8 cellular contexts compared by ENCODE assay signal in the genomic region with DNA sequence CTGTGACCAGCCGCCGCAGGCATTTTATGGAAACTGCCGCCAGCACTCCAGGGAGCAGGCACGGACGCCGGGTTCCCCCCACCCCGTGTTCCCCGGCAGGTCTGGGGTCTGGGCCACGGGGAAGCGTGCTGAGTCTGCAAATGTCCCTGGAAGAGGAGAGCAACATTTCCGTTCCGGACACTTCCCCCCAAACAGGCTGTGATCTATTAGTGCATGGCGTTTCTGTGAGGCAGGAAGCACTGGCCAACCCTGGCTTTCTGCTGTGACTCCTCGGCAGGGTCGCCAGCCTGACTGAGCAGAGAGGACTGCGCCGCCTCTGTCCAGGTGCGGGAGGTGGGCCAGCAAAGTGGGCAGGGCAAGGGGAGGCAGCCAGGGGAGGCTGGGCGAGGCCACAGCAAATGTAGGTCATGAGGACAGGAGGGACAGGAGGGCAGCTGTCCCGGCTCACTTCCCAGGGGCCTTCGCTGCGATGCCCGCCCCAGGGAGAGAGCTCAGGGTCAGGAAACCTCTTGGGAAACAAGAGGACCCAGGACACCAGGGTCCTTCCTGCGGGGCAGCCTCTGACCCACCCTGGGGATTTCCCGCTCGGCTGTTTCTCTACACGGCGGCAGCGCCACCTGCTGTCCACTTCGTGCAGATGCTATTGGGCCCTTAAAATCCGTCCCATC. TPM values are rescaled to one million over a fixed set of nuclear protein-coding genes. Genes with fewer than 3 reads are reported as not detected.
DNase-seq lines count a peak whose midpoint lies in the region; ATAC-seq and TF ChIP-seq lines count a peak whose summit lies in the region.

No MANE protein-coding gene starts in this region.

- H3K4me3 ChIP-seq in WI38 (ENCODE audit: low read depth, low read length) (peak overlapping the region; percentile 33; the same call in 1 of the 2 replicates), left lung (no peak overlapping the region)

- peaks cover 7 to 15% of the 10 kb centered on the region in 2 donors for H3K4me1 ChIP-seq in left lung

- no peaks in the 10 kb centered on the region for H3K9me3 ChIP-seq in left lung

- TF ChIP-seq CTCF in WI38 (IDR thresholded peaks at IDR 0.05; ENCODE audit: low read depth, low read length) = peak; percentile 89
- TF ChIP-seq CTCF in left lung (IDR thresholded peaks at IDR 0.05) = peak; percentile 87 to 93

- H3K27ac ChIP-seq in caudate nucleus (ENCODE audit: low read depth, low read length) (no peak overlapping the region), left lung (peak overlapping the region in 1 of 2 donors; percentile 64)

- DNase-seq in EH (ENCODE audit: low read depth) (peak; percentile 65), Kasumi-1 (lab: John Stamatoyannopoulos, UW) (peak; percentile 34 to 57), caudate nucleus (lab: John Stamatoyannopoulos, UW) (peak in 31 of 61 donors; percentile 3 to 50 (median 16)), left lung (no peak)
- DNase-seq in stimulated activated CD4-positive, alpha-beta T cell treated with anti-CD3 and anti-CD28 coated beads, Interleukin-4, amount 100 ng/mL, for 4 hours = peak; percentile 38 to 55

- peaks cover 29 to 83% of the 10 kb centered on the region in 2 donors for H3K27me3 ChIP-seq in left lung

- peak; percentile 66 for ATAC-seq in left lung
- ATAC-seq in HG03039 (IDR thresholded peaks at IDR 0.05; ENCODE audit: unreplicated experiment) = no peak
- no peak for ATAC-seq in HG03432 (IDR thresholded peaks at IDR 0.05; ENCODE audit: unreplicated experiment)

- no peaks in the 10 kb centered on the region for H3K36me3 ChIP-seq in left lung

- intact Hi-C loops in left lung (cut with DNase I) = loop anchor here (5.0 to 10.0 kb wide), 5 partner anchors 177 to 695 kb away; no protein-coding TSS in a partner anchor

RNA-seq across cellular contexts. Expression of a gene that starts 9.5 kb away (rescaled TPM):
- total RNA-seq in left lung = 10 to 100 TPM; 21.7 to 30.3 TPM

RNA-seq across cellular contexts. Expression of a gene that starts 35.3 kb away (rescaled TPM):
- 10 to 100 TPM; 19.7 to 20.2 TPM for total RNA-seq in left lung

RNA-seq across cellular contexts. Expression of a gene that starts 46.8 kb away (rescaled TPM):
- 1 to 10 TPM in 1 of 2 donors, under 1 TPM in 1; 0.41 to 2.0 TPM for total RNA-seq in left lung

RNA-seq across cellular contexts. Expression of a gene that starts 58.6 kb away (rescaled TPM):
- under 1 TPM; 0.99 TPM for total RNA-seq in left lung

Comparison
In these comparisons a context has a peak if more than half of its experiments do, and no peak if none do; other contexts are left out.
1. DNase-seq: peak in EH (single experiment), Kasumi-1 (2 of 2), caudate nucleus (31 of 61) and stimulated activated CD4-positive, alpha-beta T cell treated with anti-CD3 and anti-CD28 coated beads, Interleukin-4, amount 100 ng/mL, for 4 hours (2 of 2); none in left lung (0 of 2).